ENCODE assay signal across 40 cellular contexts in genomic region chr9:89787595-89787994, GRCh38.
"Had no signal": no experiment of that assay in that cellular context is flagged by ENCODE, and none has a peak within 500 bp of the region (broad histone marks: within the 10 kb centered on the region; RNA-seq: fewer than 3 reads in every experiment).

No MANE protein-coding gene starts in this region.

- H3K4me3 ChIP-seq: adrenal gland, ascending aorta, body of pancreas, breast epithelium, cardiac muscle cell had no signal

- H3K27ac Mint-ChIP-seq: activated naive CD4-positive, alpha-beta T cell treated with anti-CD3 and anti-CD28 coated beads for 36 hours; activated naive CD4-positive, alpha-beta T cell treated with anti-CD3 and anti-CD28 coated beads, Interleukin-2, amount 10 ng/mL, durations not matched to agents 7 days and 5 days; activated naive CD4-positive, alpha-beta T cell treated with anti-CD3 and anti-CD28 coated beads, Interleukin-2, amount 50 U/mL, for 24 hours; activated naive CD4-positive, alpha-beta T cell treated with anti-CD3 and anti-CD28 coated beads, Interleukin-2, amount 50 U/mL, for 72 hours; activated naive CD8-positive, alpha-beta T cell; activated naive CD8-positive, alpha-beta T cell treated with anti-CD3 and anti-CD28 coated beads for 36 hours; activated naive CD8-positive, alpha-beta T cell treated with anti-CD3 and anti-CD28 coated beads, Interleukin-2, amount 10 ng/mL, durations not matched to agents 7 days and 5 days; activated naive CD8-positive, alpha-beta T cell treated with anti-CD3 and anti-CD28 coated beads, Interleukin-2, amount 50 U/mL, for 24 hours; activated T-cell treated with anti-CD3 and anti-CD28 coated beads, Interleukin-2, amount 50 U/mL, for 24 hours; activated T-cell treated with anti-CD3 and anti-CD28 coated beads, Interleukin-2, amount 50 U/mL, for 72 hours; activated T-helper 1 cell treated with anti-CD3 and anti-CD28 coated beads, Interleukin-12 subunit alpha, Interleukin-12 subunit beta, Interleukin-2, Interleukin-4 antibody, amounts not matched to agents 30 ng/mL and 10 ng/mL and 1 ng/mL, durations not matched to agents 14 hours and 24 hours and 36 hours; activated T-helper 17 cell treated with anti-CD3 and anti-CD28 coated beads, Interleukin-2, amount 50 U/mL, for 72 hours; activated T-helper 2 cell treated with anti-CD3 and anti-CD28 coated beads, Interferon-gamma antibody, Interleukin-2, Interleukin-4, amounts not matched to agents 10 μg/mL and 5 μg/mL and 100 μg/mL, durations not matched to agents 14 hours and 24 hours and 36 hours; brain had no signal

- DNase-seq: activated effector memory CD4-positive, alpha-beta T cell treated with anti-CD3 and anti-CD28 coated beads, Interleukin-2, amount 50 U/mL, for 16 hours; activated effector memory CD4-positive, alpha-beta T cell treated with Interleukin-2 at 50 U/mL for 16 hours; activated gamma-delta T cell; activated gamma-delta T cell treated with Interleukin-2 at 50 U/mL for 16 hours; activated naive CD4-positive, alpha-beta T cell; activated naive CD4-positive, alpha-beta T cell treated with anti-CD3 and anti-CD28 coated beads for 36 hours; activated naive CD4-positive, alpha-beta T cell treated with anti-CD3 and anti-CD28 coated beads, Interleukin-2, amount 10 ng/mL, durations not matched to agents 7 days and 5 days; activated naive CD4-positive, alpha-beta T cell treated with anti-CD3 and anti-CD28 coated beads, Interleukin-2, amount 50 U/mL, for 16 hours; activated naive CD4-positive, alpha-beta T cell treated with Interleukin-2 at 50 U/mL for 16 hours; activated naive CD8-positive, alpha-beta T cell treated with anti-CD3 and anti-CD28 coated beads for 36 hours; activated naive CD8-positive, alpha-beta T cell treated with anti-CD3 and anti-CD28 coated beads, Interleukin-2, amount 10 ng/mL, durations not matched to agents 7 days and 5 days; activated naive CD8-positive, alpha-beta T cell treated with anti-CD3 and anti-CD28 coated beads, Interleukin-2, amount 50 U/mL, for 24 hours; activated T-cell treated with anti-CD3 and anti-CD28 coated beads, Interleukin-2, amount 50 U/mL, for 1 hour; activated T-cell treated with anti-CD3 and anti-CD28 coated beads, Interleukin-2, amount 50 U/mL, for 24 hours; activated T-cell treated with anti-CD3 and anti-CD28 coated beads, Interleukin-2, amount 50 U/mL, for 4 hours; activated T-cell treated with anti-CD3 and anti-CD28 coated beads, Interleukin-2, amount 50 U/mL, for 48 hours; activated T-cell treated with anti-CD3 and anti-CD28 coated beads, Interleukin-2, amount 50 U/mL, for 72 hours; adrenal gland; amniotic stem cell; amygdala; anterior cingulate cortex; aorta; body of pancreas; brain microvascular endothelial cell; caudate nucleus; central memory CD4-positive, alpha-beta T cell; cerebellar nuclear complex had no signal

- H3K27ac ChIP-seq: adrenal gland, ascending aorta, body of pancreas, brain microvascular endothelial cell, breast epithelium, cardiac muscle cell had no signal

- H3K27me3 ChIP-seq: adrenal gland, ascending aorta, body of pancreas, brain microvascular endothelial cell, breast epithelium, cardiac muscle cell had no signal

- H3K4me3 Mint-ChIP-seq: activated naive CD4-positive, alpha-beta T cell treated with anti-CD3 and anti-CD28 coated beads for 36 hours; activated naive CD4-positive, alpha-beta T cell treated with anti-CD3 and anti-CD28 coated beads, Interleukin-2, amount 10 ng/mL, durations not matched to agents 7 days and 5 days; activated naive CD4-positive, alpha-beta T cell treated with anti-CD3 and anti-CD28 coated beads, Interleukin-2, amount 50 U/mL, for 24 hours; activated naive CD8-positive, alpha-beta T cell; activated naive CD8-positive, alpha-beta T cell treated with anti-CD3 and anti-CD28 coated beads for 36 hours; activated naive CD8-positive, alpha-beta T cell treated with anti-CD3 and anti-CD28 coated beads, Interleukin-2, amount 10 ng/mL, durations not matched to agents 7 days and 5 days; activated naive CD8-positive, alpha-beta T cell treated with anti-CD3 and anti-CD28 coated beads, Interleukin-2, amount 50 U/mL, for 24 hours; activated T-cell treated with anti-CD3 and anti-CD28 coated beads, Interleukin-2, amount 50 U/mL, for 24 hours; activated T-cell treated with anti-CD3 and anti-CD28 coated beads, Interleukin-2, amount 50 U/mL, for 4 hours; activated T-cell treated with anti-CD3 and anti-CD28 coated beads, Interleukin-2, amount 50 U/mL, for 72 hours; activated T-helper 1 cell treated with anti-CD3 and anti-CD28 coated beads, Interleukin-12 subunit alpha, Interleukin-12 subunit beta, Interleukin-2, Interleukin-4 antibody, amounts not matched to agents 30 ng/mL and 10 ng/mL and 1 ng/mL, durations not matched to agents 14 hours and 24 hours and 36 hours; activated T-helper 17 cell treated with anti-CD3 and anti-CD28 coated beads, Interleukin-2, amount 50 U/mL, for 72 hours; brain; central memory CD8-positive, alpha-beta T cell had no signal

- H3K4me1 Mint-ChIP-seq: activated naive CD4-positive, alpha-beta T cell treated with anti-CD3 and anti-CD28 coated beads, Interleukin-2, amount 10 ng/mL, durations not matched to agents 7 days and 5 days; activated naive CD4-positive, alpha-beta T cell treated with anti-CD3 and anti-CD28 coated beads, Interleukin-2, amount 50 U/mL, for 24 hours; activated naive CD8-positive, alpha-beta T cell treated with anti-CD3 and anti-CD28 coated beads, Interleukin-2, amount 50 U/mL, for 24 hours; central memory CD8-positive, alpha-beta T cell had no signal

- H3K4me1 ChIP-seq: adrenal gland, ascending aorta, body of pancreas, breast epithelium had no signal

- H3K36me3 Mint-ChIP-seq: activated naive CD4-positive, alpha-beta T cell treated with anti-CD3 and anti-CD28 coated beads, Interleukin-2, amount 10 ng/mL, durations not matched to agents 7 days and 5 days; activated naive CD4-positive, alpha-beta T cell treated with anti-CD3 and anti-CD28 coated beads, Interleukin-2, amount 50 U/mL, for 72 hours; activated naive CD8-positive, alpha-beta T cell; brain had no signal

- FAIRE-seq: astrocyte, bronchial epithelial cell had no signal

- H3K36me3 ChIP-seq: adrenal gland, ascending aorta, brain microvascular endothelial cell, breast epithelium, cardiac muscle cell had no signal

- H3K9me3 Mint-ChIP-seq: activated naive CD4-positive, alpha-beta T cell treated with anti-CD3 and anti-CD28 coated beads, Interleukin-2, amount 10 ng/mL, durations not matched to agents 7 days and 5 days; activated naive CD8-positive, alpha-beta T cell treated with anti-CD3 and anti-CD28 coated beads, Interleukin-2, amount 10 ng/mL, durations not matched to agents 7 days and 5 days; activated naive CD8-positive, alpha-beta T cell treated with anti-CD3 and anti-CD28 coated beads, Interleukin-2, amount 50 U/mL, for 24 hours; activated T-cell treated with anti-CD3 and anti-CD28 coated beads, Interleukin-2, amount 50 U/mL, for 4 hours; activated T-helper 1 cell treated with anti-CD3 and anti-CD28 coated beads, Interleukin-12 subunit alpha, Interleukin-12 subunit beta, Interleukin-2, Interleukin-4 antibody, amounts not matched to agents 30 ng/mL and 10 ng/mL and 1 ng/mL, durations not matched to agents 14 hours and 24 hours and 36 hours; activated T-helper 17 cell treated with anti-CD3 and anti-CD28 coated beads, Interleukin-2, amount 50 U/mL, for 72 hours; activated T-helper 2 cell treated with anti-CD3 and anti-CD28 coated beads, Interferon-gamma antibody, Interleukin-2, Interleukin-4, amounts not matched to agents 10 μg/mL and 5 μg/mL and 100 μg/mL, durations not matched to agents 14 hours and 24 hours and 36 hours; central memory CD8-positive, alpha-beta T cell had no signal

- ATAC-seq: activated naive CD4-positive, alpha-beta T cell treated with anti-CD3 and anti-CD28 coated beads, Interleukin-2, amount 50 U/mL, for 72 hours; activated naive CD8-positive, alpha-beta T cell treated with anti-CD3 and anti-CD28 coated beads, Interleukin-2, amount 50 U/mL, for 24 hours; activated T-cell treated with anti-CD3 and anti-CD28 coated beads, Interleukin-2, amount 50 U/mL, for 4 hours; activated T-cell treated with anti-CD3 and anti-CD28 coated beads, Interleukin-2, amount 50 U/mL, for 72 hours; activated T-helper 17 cell treated with anti-CD3 and anti-CD28 coated beads, Interleukin-2, amount 50 U/mL, for 72 hours; body of pancreas had no signal

- H3K9me3 ChIP-seq: adrenal gland, ascending aorta, body of pancreas had no signal

- H3K27me3 Mint-ChIP-seq: activated naive CD4-positive, alpha-beta T cell treated with anti-CD3 and anti-CD28 coated beads, Interleukin-2, amount 50 U/mL, for 24 hours; activated T-cell treated with anti-CD3 and anti-CD28 coated beads, Interleukin-2, amount 50 U/mL, for 24 hours; activated T-helper 17 cell treated with anti-CD3 and anti-CD28 coated beads, Interleukin-2, amount 50 U/mL, for 72 hours had no signal
